In genomic region chr2:215548714-215549113, GRCh38 we compare ENCODE assay signal across 21 cellular contexts.
A peak's percentile ranks its signal among the peaks of the same experiment; 100 is the strongest.
DNase-seq lines count a peak whose midpoint lies in the region; ATAC-seq and TF ChIP-seq lines count a peak whose summit lies in the region.
"Had no signal": no experiment of that assay in that cellular context is flagged by ENCODE, and none has a peak within 500 bp of the region (broad histone marks: within the 10 kb centered on the region; RNA-seq: fewer than 3 reads in every experiment).

No MANE protein-coding gene starts in this region.

- no peaks in the 10 kb centered on the region for H3K27me3 Mint-ChIP-seq in WTC11 (ENCODE audit: low read depth)
- H3K27me3 Mint-ChIP-seq: activated CD4-positive, alpha-beta memory T cell treated with anti-CD3 and anti-CD28 coated beads, Interleukin-2, amount 10 ng/mL, durations not matched to agents 7 days and 5 days had no signal

- peaks cover 46% of the 10 kb centered on the region for H3K4me1 Mint-ChIP-seq in WTC11
- H3K4me1 Mint-ChIP-seq: activated CD4-positive, alpha-beta memory T cell treated with anti-CD3 and anti-CD28 coated beads, Interleukin-2, amount 10 ng/mL, durations not matched to agents 7 days and 5 days had no signal

- POLR2A ChIA-PET in WTC11 (lab: Charles Lee) = no interaction called here

- peaks cover 9% of the 10 kb centered on the region for H3K4me1 ChIP-seq in smooth muscle cell (ENCODE audit: low read depth)
- H3K4me1 ChIP-seq: ascending aorta had no signal

- H3K4me3 ChIP-seq in fibroblast of pulmonary artery (replicated peaks; ENCODE audit: low read depth, low read length) = no peak overlapping the region
- H3K4me3 ChIP-seq in smooth muscle cell = no peak overlapping the region
- H3K4me3 ChIP-seq: ascending aorta, skin epidermis had no signal

- no peak for ATAC-seq in WTC11
- ATAC-seq: activated CD4-positive, CD25-positive, alpha-beta regulatory T cell treated with anti-CD3 and anti-CD28 coated beads, Interleukin-2, amount 50 U/mL, for 24 hours; stimulated activated naive CD8-positive, alpha-beta T cell treated with anti-CD3 and anti-CD28 coated beads, Interleukin-15, Interleukin-2, amounts not matched to agents 100 U/mL and 50 U/mL, for 24 hours had no signal

- peak overlapping the region; percentile 27; the same call in 1 of the 2 replicates for H3K27ac Mint-ChIP-seq in WTC11
- H3K27ac Mint-ChIP-seq: activated CD4-positive, alpha-beta memory T cell treated with anti-CD3 and anti-CD28 coated beads, Interleukin-2, amount 10 ng/mL, durations not matched to agents 7 days and 5 days had no signal

- H3K4me3 Mint-ChIP-seq in WTC11 = no peak overlapping the region
- H3K4me3 Mint-ChIP-seq: activated CD4-positive, alpha-beta memory T cell treated with anti-CD3 and anti-CD28 coated beads, Interleukin-2, amount 10 ng/mL, durations not matched to agents 7 days and 5 days had no signal

- DNase-seq in NCI-H146 (lab: John Stamatoyannopoulos, UW) (peak; percentile 20), NCI-H146 treated with DMSO at 0.1 percent for 48 hours (lab: John Stamatoyannopoulos, UW; ENCODE audit: unreplicated experiment) (no peak), WTC11 (ENCODE audit: low spot score) (no peak), fibroblast of pulmonary artery (ENCODE audit: low read depth) (peak; percentile 79), smooth muscle cell (lab: John Stamatoyannopoulos, UW; ENCODE audit: unreplicated experiment) (no peak), anterior cingulate cortex (lab: John Stamatoyannopoulos, UW) (no peak)
- no peak for DNase-seq in stimulated activated CD4-positive, alpha-beta T cell treated with anti-CD3 and anti-CD28 coated beads, Interleukin-12 subunit alpha, Interleukin-12 subunit beta, amount 100 ng/mL, for 4 hours
- DNase-seq in stimulated activated CD4-positive, alpha-beta T cell treated with anti-CD3 and anti-CD28 coated beads, Interleukin-2, amount 100 ng/mL, for 48 hours = no peak
- DNase-seq: activated CD4-positive, alpha-beta memory T cell treated with anti-CD3 and anti-CD28 coated beads, Interleukin-2, amount 10 ng/mL, durations not matched to agents 7 days and 5 days; activated naive CD4-positive, alpha-beta T cell treated with Interleukin-2 at 50 U/mL for 16 hours; AML-193; effector CD8-positive, alpha-beta T cell; erythroblast; NCI-H2171; NCI-H69; nucleus accumbens; stimulated activated naive CD8-positive, alpha-beta T cell treated with anti-CD3 and anti-CD28 coated beads, Interleukin-15, Interleukin-2, amounts not matched to agents 100 U/mL and 50 U/mL, for 24 hours had no signal

- peak overlapping the region; percentile 69 for H3K4me2 ChIP-seq in smooth muscle cell

- H3K36me3 ChIP-seq in smooth muscle cell (ENCODE audit: low read depth) = no peaks in the 10 kb centered on the region
- H3K36me3 ChIP-seq: ascending aorta had no signal

- H3K9me3 ChIP-seq in smooth muscle cell (replicated peaks; ENCODE audit: low read depth) = no peaks in the 10 kb centered on the region
- H3K9me3 ChIP-seq: ascending aorta had no signal

- WGBS in smooth muscle cell (ENCODE audit: low lambda C conversion rate) = 13% methylated on average over 2 of the region's 2 CpGs

- H3K79me2 ChIP-seq in smooth muscle cell (ENCODE audit: low read depth) = no peaks in the 10 kb centered on the region

- peak overlapping the region; percentile 85 for H3K27ac ChIP-seq in smooth muscle cell (ENCODE audit: low read depth)
- H3K27ac ChIP-seq: 22Rv1, ascending aorta, skin epidermis had no signal

- peak overlapping the region; percentile 27 for H3K9ac ChIP-seq in smooth muscle cell (ENCODE audit: low read depth)

- H3K36me3 Mint-ChIP-seq in WTC11 = no peaks in the 10 kb centered on the region

- no peaks in the 10 kb centered on the region for H3K9me3 Mint-ChIP-seq in WTC11
- H3K9me3 Mint-ChIP-seq: activated CD4-positive, alpha-beta memory T cell treated with anti-CD3 and anti-CD28 coated beads, Interleukin-2, amount 10 ng/mL, durations not matched to agents 7 days and 5 days had no signal

- peaks cover 6% of the 10 kb centered on the region for H3F3A ChIP-seq in smooth muscle cell (ENCODE audit: low read depth)

- CTCF ChIA-PET in WTC11 (lab: Charles Lee) = no interaction called here

- no peaks in the 10 kb centered on the region for H4K20me1 ChIP-seq in smooth muscle cell (ENCODE audit: low read depth)

- peak overlapping the region; percentile 69 for H2AFZ ChIP-seq in smooth muscle cell (ENCODE audit: low read depth)

- TF ChIP-seq CTCF in WTC11 (IDR thresholded peaks at IDR 0.05) = no peak
- TF ChIP-seq CTCF in fibroblast of pulmonary artery (IDR thresholded peaks at IDR 0.05; ENCODE audit: low read length, missing control alignments) = no peak
- no peak for TF ChIP-seq CTCF in smooth muscle cell (IDR thresholded peaks at IDR 0.05; ENCODE audit: borderline replicate concordance, insufficient read depth, poor library complexity, severe bottlenecking)

- no peaks in the 10 kb centered on the region for H3K27me3 ChIP-seq in smooth muscle cell (ENCODE audit: low read depth)
- H3K27me3 ChIP-seq: ascending aorta had no signal

TF ChIP-seq in WTC11, 78 proteins besides CTCF, POLR2A, EP300 and RAD21:
- TF ChIP-seq CDX4 (CRISPR knock-in tag; IDR thresholded peaks at IDR 0.05; ENCODE audit: borderline replicate concordance) (no peak), EMX1 (CRISPR knock-in tag; IDR thresholded peaks at IDR 0.05) (no peak), TEAD4 (CRISPR knock-in tag; IDR thresholded peaks at IDR 0.05) (no peak)
TF ChIP-seq in WTC11: peak in this region for 0.

Comparison
In these comparisons a context has a peak if more than half of its experiments do, and no peak if none do; other contexts are left out.
1. DNase-seq: peak in NCI-H146 (single experiment) and fibroblast of pulmonary artery (single experiment); none in NCI-H146 treated with DMSO at 0.1 percent for 48 hours (single experiment), WTC11 (single experiment), smooth muscle cell (single experiment), stimulated activated CD4-positive, alpha-beta T cell treated with anti-CD3 and anti-CD28 coated beads, Interleukin-12 subunit alpha, Interleukin-12 subunit beta, amount 100 ng/mL, for 4 hours (single experiment), stimulated activated CD4-positive, alpha-beta T cell treated with anti-CD3 and anti-CD28 coated beads, Interleukin-2, amount 100 ng/mL, for 48 hours (0 of 2) and anterior cingulate cortex (0 of 58).